1 cellular context compared by ENCODE assay signal in the genomic region with DNA sequence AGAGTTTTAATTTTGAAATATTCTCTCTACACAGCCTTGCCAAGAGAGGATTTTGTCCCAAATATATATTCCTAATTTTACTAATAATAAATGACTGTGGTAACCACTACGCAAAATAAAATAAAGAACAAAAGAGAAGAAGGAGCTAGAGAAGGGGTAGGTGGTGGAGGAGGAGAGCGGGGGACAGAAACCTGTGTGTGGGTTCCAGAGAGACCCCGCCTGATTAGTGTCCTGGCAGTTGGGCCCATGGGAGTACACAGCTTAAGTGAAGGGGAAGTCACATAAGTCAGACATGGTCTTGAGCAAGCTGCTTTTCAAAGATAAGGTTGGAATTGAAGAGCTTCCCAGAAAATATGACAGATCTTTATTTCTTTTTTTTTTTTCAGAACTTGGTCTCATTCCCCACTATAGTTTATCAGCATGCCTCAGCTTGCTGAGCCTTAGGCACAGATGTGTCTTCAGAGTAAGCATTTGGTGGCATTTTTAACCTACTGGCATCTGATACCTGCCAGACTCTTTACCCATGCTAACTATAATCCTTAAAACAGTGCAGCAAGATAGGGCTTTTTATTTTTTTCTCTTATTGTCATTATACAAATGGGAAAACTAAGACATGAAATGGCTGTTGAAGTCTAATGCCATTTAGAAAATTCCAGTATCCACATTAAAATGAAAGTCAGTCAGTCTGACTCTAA.
TF ChIP-seq lines count a peak whose summit lies in the region.

No MANE protein-coding gene starts in this region.

TF ChIP-seq in K562, 482 proteins besides CTCF, POLR2A, EP300 and RAD21 (continued from another document and continues in another):
- TF ChIP-seq, protein P1, sequence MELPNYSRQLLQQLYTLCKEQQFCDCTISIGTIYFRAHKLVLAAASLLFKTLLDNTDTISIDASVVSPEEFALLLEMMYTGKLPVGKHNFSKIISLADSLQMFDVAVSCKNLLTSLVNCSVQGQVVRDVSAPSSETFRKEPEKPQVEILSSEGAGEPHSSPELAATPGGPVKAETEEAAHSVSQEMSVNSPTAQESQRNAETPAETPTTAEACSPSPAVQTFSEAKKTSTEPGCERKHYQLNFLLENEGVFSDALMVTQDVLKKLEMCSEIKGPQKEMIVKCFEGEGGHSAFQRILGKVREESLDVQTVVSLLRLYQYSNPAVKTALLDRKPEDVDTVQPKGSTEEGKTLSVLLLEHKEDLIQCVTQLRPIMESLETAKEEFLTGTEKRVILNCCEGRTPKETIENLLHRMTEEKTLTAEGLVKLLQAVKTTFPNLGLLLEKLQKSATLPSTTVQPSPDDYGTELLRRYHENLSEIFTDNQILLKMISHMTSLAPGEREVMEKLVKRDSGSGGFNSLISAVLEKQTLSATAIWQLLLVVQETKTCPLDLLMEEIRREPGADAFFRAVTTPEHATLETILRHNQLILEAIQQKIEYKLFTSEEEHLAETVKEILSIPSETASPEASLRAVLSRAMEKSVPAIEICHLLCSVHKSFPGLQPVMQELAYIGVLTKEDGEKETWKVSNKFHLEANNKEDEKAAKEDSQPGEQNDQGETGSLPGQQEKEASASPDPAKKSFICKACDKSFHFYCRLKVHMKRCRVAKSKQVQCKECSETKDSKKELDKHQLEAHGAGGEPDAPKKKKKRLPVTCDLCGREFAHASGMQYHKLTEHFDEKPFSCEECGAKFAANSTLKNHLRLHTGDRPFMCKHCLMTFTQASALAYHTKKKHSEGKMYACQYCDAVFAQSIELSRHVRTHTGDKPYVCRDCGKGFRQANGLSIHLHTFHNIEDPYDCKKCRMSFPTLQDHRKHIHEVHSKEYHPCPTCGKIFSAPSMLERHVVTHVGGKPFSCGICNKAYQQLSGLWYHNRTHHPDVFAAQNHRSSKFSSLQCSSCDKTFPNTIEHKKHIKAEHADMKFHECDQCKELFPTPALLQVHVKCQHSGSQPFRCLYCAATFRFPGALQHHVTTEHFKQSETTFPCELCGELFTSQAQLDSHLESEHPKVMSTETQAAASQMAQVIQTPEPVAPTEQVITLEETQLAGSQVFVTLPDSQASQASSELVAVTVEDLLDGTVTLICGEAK (IDR thresholded peaks at IDR 0.05): no peak; the same call in 1 of the 2 replicates
- TF ChIP-seq, protein P1 (CRISPR knock-in tag; IDR thresholded peaks at IDR 0.05): no peak
- TF ChIP-seq HDAC1 (IDR thresholded peaks at IDR 0.05) (peak in 1 of 2 experiments; percentile 82; a peak in 3 of 4 replicates), TAF15 (IDR thresholded peaks at IDR 0.05; ENCODE audit: low read depth, low read length) (no peak), SIN3A (IDR thresholded peaks at IDR 0.05; ENCODE audit: borderline replicate concordance in 2 of 2, control insufficient read depth in 1 of 2, low read depth in 2 of 2, low read length in 2 of 2) (no peak), GTF2E2 (tag; IDR thresholded peaks at IDR 0.05) (peak; percentile 90; the same call in 1 of the 2 replicates), ZNF316 (IDR thresholded peaks at IDR 0.05) (no peak), ZNF184 (CRISPR knock-in tag; IDR thresholded peaks at IDR 0.05) (no peak), TBP (optimal IDR thresholded peaks at IDR 0.05; ENCODE audit: low read depth, low read length) (peak; percentile 13), FIP1L1 (IDR thresholded peaks at IDR 0.05; ENCODE audit: low read depth, low read length, poor library complexity, severe bottlenecking) (no peak), SAP30 (IDR thresholded peaks at IDR 0.05; ENCODE audit: borderline replicate concordance, insufficient read depth, low read depth, low read length, poor library complexity, severe bottlenecking) (no peak), ZNF76 (CRISPR knock-in tag; IDR thresholded peaks at IDR 0.05; ENCODE audit: borderline replicate concordance) (no peak), SAFB (IDR thresholded peaks at IDR 0.05; ENCODE audit: borderline replicate concordance, low read depth, low read length) (no peak), RBM39 (optimal IDR thresholded peaks at IDR 0.05; ENCODE audit: low read depth, low read length) (no peak), MAFF (IDR thresholded peaks at IDR 0.05; ENCODE audit: low read length) (peak; percentile 46; the same call in 1 of the 2 replicates), ZSCAN29 (IDR thresholded peaks at IDR 0.05) (no peak), PHF8 (IDR thresholded peaks at IDR 0.05; ENCODE audit: borderline replicate concordance, low read length) (no peak), ASH1L (IDR thresholded peaks at IDR 0.05; ENCODE audit: borderline replicate concordance, low read depth, partially characterized antibody) (no peak), HDGF (IDR thresholded peaks at IDR 0.05) (no peak), PCBP1 (IDR thresholded peaks at IDR 0.05; ENCODE audit: low read depth, low read length, poor library complexity, severe bottlenecking) (no peak), ZNF699 (CRISPR knock-in tag; IDR thresholded peaks at IDR 0.05; ENCODE audit: insufficient replicate concordance) (no peak), RAD51 (IDR thresholded peaks at IDR 0.05; ENCODE audit: borderline replicate concordance, low read depth) (no peak; the same call in 1 of the 2 replicates), KLF6 (CRISPR knock-in tag; IDR thresholded peaks at IDR 0.05; ENCODE audit: borderline replicate concordance) (no peak), EP400 (IDR thresholded peaks at IDR 0.05) (peak; percentile 52), ZFPM2 (CRISPR knock-in tag; IDR thresholded peaks at IDR 0.05) (no peak), ZNF551 (CRISPR knock-in tag; IDR thresholded peaks at IDR 0.05) (no peak), ZNF586 (CRISPR knock-in tag; conservative IDR thresholded peaks at IDR 0.05) (no peak)
- TF ChIP-seq, protein P2, sequence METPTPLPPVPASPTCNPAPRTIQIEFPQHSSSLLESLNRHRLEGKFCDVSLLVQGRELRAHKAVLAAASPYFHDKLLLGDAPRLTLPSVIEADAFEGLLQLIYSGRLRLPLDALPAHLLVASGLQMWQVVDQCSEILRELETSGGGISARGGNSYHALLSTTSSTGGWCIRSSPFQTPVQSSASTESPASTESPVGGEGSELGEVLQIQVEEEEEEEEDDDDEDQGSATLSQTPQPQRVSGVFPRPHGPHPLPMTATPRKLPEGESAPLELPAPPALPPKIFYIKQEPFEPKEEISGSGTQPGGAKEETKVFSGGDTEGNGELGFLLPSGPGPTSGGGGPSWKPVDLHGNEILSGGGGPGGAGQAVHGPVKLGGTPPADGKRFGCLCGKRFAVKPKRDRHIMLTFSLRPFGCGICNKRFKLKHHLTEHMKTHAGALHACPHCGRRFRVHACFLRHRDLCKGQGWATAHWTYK (CRISPR knock-in tag; IDR thresholded peaks at IDR 0.05): no peak; the same call in 1 of the 2 replicates
- TF ChIP-seq, protein P3, sequence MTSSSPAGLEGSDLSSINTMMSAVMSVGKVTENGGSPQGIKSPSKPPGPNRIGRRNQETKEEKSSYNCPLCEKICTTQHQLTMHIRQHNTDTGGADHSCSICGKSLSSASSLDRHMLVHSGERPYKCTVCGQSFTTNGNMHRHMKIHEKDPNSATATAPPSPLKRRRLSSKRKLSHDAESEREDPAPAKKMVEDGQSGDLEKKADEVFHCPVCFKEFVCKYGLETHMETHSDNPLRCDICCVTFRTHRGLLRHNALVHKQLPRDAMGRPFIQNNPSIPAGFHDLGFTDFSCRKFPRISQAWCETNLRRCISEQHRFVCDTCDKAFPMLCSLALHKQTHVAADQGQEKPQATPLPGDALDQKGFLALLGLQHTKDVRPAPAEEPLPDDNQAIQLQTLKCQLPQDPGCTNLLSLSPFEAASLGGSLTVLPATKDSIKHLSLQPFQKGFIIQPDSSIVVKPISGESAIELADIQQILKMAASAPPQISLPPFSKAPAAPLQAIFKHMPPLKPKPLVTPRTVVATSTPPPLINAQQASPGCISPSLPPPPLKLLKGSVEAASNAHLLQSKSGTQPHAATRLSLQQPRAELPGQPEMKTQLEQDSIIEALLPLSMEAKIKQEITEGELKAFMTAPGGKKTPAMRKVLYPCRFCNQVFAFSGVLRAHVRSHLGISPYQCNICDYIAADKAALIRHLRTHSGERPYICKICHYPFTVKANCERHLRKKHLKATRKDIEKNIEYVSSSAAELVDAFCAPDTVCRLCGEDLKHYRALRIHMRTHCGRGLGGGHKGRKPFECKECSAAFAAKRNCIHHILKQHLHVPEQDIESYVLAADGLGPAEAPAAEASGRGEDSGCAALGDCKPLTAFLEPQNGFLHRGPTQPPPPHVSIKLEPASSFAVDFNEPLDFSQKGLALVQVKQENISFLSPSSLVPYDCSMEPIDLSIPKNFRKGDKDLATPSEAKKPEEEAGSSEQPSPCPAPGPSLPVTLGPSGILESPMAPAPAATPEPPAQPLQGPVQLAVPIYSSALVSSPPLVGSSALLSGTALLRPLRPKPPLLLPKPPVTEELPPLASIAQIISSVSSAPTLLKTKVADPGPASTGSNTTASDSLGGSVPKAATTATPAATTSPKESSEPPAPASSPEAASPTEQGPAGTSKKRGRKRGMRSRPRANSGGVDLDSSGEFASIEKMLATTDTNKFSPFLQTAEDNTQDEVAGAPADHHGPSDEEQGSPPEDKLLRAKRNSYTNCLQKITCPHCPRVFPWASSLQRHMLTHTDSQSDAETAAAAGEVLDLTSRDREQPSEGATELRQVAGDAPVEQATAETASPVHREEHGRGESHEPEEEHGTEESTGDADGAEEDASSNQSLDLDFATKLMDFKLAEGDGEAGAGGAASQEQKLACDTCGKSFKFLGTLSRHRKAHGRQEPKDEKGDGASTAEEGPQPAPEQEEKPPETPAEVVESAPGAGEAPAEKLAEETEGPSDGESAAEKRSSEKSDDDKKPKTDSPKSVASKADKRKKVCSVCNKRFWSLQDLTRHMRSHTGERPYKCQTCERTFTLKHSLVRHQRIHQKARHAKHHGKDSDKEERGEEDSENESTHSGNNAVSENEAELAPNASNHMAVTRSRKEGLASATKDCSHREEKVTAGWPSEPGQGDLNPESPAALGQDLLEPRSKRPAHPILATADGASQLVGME (CRISPR knock-in tag; IDR thresholded peaks at IDR 0.05): no peak
- TF ChIP-seq, protein P4, sequence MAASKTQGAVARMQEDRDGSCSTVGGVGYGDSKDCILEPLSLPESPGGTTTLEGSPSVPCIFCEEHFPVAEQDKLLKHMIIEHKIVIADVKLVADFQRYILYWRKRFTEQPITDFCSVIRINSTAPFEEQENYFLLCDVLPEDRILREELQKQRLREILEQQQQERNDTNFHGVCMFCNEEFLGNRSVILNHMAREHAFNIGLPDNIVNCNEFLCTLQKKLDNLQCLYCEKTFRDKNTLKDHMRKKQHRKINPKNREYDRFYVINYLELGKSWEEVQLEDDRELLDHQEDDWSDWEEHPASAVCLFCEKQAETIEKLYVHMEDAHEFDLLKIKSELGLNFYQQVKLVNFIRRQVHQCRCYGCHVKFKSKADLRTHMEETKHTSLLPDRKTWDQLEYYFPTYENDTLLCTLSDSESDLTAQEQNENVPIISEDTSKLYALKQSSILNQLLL (CRISPR knock-in tag; IDR thresholded peaks at IDR 0.05; ENCODE audit: borderline replicate concordance): no peak
- TF ChIP-seq, protein P5, sequence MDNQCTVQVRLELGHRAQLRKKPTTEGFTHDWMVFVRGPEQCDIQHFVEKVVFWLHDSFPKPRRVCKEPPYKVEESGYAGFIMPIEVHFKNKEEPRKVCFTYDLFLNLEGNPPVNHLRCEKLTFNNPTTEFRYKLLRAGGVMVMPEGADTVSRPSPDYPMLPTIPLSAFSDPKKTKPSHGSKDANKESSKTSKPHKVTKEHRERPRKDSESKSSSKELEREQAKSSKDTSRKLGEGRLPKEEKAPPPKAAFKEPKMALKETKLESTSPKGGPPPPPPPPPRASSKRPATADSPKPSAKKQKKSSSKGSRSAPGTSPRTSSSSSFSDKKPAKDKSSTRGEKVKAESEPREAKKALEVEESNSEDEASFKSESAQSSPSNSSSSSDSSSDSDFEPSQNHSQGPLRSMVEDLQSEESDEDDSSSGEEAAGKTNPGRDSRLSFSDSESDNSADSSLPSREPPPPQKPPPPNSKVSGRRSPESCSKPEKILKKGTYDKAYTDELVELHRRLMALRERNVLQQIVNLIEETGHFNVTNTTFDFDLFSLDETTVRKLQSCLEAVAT (IDR thresholded peaks at IDR 0.05): peak in 1 of 2 experiments; percentile 49; a peak in 1 of 4 replicates
- TF ChIP-seq, protein P6, sequence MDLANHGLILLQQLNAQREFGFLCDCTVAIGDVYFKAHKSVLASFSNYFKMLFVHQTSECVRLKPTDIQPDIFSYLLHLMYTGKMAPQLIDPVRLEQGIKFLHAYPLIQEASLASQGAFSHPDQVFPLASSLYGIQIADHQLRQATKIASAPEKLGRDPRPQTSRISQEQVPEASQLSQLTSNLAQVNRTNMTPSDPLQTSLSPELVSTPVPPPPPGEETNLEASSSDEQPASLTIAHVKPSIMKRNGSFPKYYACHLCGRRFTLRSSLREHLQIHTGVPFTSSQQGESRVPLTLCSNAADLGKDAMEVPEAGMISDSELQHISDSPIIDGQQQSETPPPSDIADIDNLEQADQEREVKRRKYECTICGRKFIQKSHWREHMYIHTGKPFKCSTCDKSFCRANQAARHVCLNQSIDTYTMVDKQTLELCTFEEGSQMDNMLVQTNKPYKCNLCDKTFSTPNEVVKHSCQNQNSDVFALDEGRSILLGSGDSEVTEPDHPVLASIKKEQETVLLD (IDR thresholded peaks at IDR 0.05): peak; percentile 86; the same call in 1 of the 2 replicates
- TF ChIP-seq, protein P7, sequence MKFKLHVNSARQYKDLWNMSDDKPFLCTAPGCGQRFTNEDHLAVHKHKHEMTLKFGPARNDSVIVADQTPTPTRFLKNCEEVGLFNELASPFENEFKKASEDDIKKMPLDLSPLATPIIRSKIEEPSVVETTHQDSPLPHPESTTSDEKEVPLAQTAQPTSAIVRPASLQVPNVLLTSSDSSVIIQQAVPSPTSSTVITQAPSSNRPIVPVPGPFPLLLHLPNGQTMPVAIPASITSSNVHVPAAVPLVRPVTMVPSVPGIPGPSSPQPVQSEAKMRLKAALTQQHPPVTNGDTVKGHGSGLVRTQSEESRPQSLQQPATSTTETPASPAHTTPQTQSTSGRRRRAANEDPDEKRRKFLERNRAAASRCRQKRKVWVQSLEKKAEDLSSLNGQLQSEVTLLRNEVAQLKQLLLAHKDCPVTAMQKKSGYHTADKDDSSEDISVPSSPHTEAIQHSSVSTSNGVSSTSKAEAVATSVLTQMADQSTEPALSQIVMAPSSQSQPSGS (CRISPR knock-in tag; IDR thresholded peaks at IDR 0.05): no peak
